8 cellular contexts compared by ENCODE assay signal in the genomic region with DNA sequence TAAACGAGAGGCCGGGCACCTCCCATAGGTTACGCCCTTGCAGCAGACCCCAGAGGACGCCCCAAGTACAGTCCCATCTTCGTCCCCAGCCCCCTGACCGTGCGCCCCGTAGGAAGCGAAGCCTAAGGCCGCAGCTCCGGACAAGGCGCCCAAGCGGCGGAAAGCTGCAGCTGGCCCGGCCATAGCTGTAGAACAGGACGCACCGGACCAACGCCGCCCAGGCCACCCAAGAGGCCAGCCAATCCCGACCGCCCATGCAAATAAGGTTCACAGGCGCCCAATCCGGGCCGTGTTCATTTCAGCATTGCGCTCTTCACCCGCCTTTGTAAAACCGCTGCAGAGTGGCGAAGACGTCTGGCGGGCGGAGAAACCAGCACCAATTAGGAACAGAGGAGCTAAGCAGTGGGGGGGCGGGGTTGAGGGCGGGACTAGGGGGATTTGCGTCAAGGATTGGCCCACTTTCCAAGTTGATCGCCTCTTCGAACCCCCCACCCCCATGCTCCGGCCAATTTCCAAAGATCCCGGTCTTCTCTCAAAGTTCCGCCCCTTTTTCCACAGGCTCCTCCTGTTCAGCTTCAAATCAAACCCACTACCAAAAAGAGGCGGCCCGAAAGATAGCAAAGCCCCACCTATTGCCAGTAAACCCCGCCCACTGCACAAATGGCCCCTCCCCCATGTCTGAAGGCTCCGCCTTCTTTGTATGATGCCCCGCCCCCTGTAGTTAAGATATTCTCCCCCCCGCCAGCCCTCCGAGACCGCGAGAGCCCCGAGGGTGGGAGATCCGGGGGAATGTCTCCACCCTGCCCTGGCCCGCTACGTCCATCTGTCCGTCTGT.
A peak's percentile ranks its signal among the peaks of the same experiment; 100 is the strongest.
DNase-seq lines count a peak whose midpoint lies in the region; ATAC-seq and FAIRE-seq lines count a peak whose summit lies in the region.

A gene (minus strand): TSS at position 196 of the 835 bp plus-strand sequence. CDS start 13 bp downstream, at position 183.

- DNase-seq in Ammon's horn (ENCODE audit: low spot score) (peak; percentile 100), GM19239 (ENCODE audit: insufficient read length, low spot score) (peak; percentile 98), NCI-H526 (lab: John Stamatoyannopoulos, UW) (peak; percentile 95 to 97), kidney tubule cell (ENCODE audit: low spot score) (peak; percentile 99)
- peak; percentile 96 for DNase-seq in activated CD4-positive, alpha-beta T cell treated with anti-CD3 and anti-CD28 coated beads for 48 hours
- peak; percentile 85 to 95 (median 88) for DNase-seq in stimulated activated CD4-positive, alpha-beta T cell treated with anti-CD3 and anti-CD28 coated beads, Interleukin-1b, Interleukin-23, amount 100 ng/mL, for 24 hours (ENCODE audit: low read depth in 4 of 4, low spot score in 1 of 4)

- peak; percentile 78 for ATAC-seq in HG03457 (IDR thresholded peaks at IDR 0.05; ENCODE audit: unreplicated experiment)

- FAIRE-seq in GM19239 (lab: Jason Lieb, UNC) (peak; percentile 100), colon (lab: Jason Lieb, UNC) (peak; percentile 10)

Comparison
In these comparisons a context has a peak if more than half of its experiments do, and no peak if none do; other contexts are left out.
1. Peak in every context shown above with its lines: DNase-seq and ATAC-seq.